ENCODE assay signal across 9 cellular contexts in genomic region chr3:31409389-31409788, GRCh38.
"Had no signal": no experiment of that assay in that cellular context is flagged by ENCODE, and none has a peak within 500 bp of the region (broad histone marks: within the 10 kb centered on the region; RNA-seq: fewer than 3 reads in every experiment).

No MANE protein-coding gene starts in this region.

- FAIRE-seq: H1, H54, HepG2, K562 had no signal

- H3K4me2 ChIP-seq: GM23338 had no signal

- ATAC-seq: GM23338, HepG2, K562 had no signal

- DNase-seq: H9, HCEC 1CT, KG1 had no signal

- H3K27ac ChIP-seq: HL-60 had no signal

- H3K4me3 ChIP-seq: GM23338, K562 had no signal
